In genomic region chr7:42702647-42703046, GRCh38 we compare ENCODE assay signal across 29 cellular contexts.
"Had no signal": no experiment of that assay in that cellular context is flagged by ENCODE, and none has a peak within 500 bp of the region (broad histone marks: within the 10 kb centered on the region; RNA-seq: fewer than 3 reads in every experiment).

No MANE protein-coding gene starts in this region.

- H3K4me3 ChIP-seq: coronary artery, dorsolateral prefrontal cortex, esophagus squamous epithelium, gastroesophageal sphincter had no signal

- H3K36me3 Mint-ChIP-seq: activated naive CD8-positive, alpha-beta T cell had no signal

- H3K27me3 ChIP-seq: brain microvascular endothelial cell, dorsolateral prefrontal cortex, esophagus squamous epithelium, gastroesophageal sphincter had no signal

- H3K27ac Mint-ChIP-seq: activated B cell treated with CpG ODN at 0.5 μM for 24 hours; activated CD8-positive, alpha-beta T cell treated with anti-CD3 and anti-CD28 coated beads for 36 hours; activated naive CD8-positive, alpha-beta T cell; activated T-helper 17 cell treated with anti-CD3 and anti-CD28 coated beads, Interleukin-2, amount 50 U/mL, for 72 hours; dendritic cell treated with granulocyte-macrophage colony-stimulating factor and Interleukin-4, amounts not matched to agents 40 ng/mL and 50 ng/mL, for 4 days; effector memory CD8-positive, alpha-beta T cell had no signal

- H3K9me3 Mint-ChIP-seq: activated B cell treated with CpG ODN at 0.5 μM for 24 hours; activated CD8-positive, alpha-beta T cell treated with anti-CD3 and anti-CD28 coated beads for 36 hours; central memory CD8-positive, alpha-beta T cell; dendritic cell treated with granulocyte-macrophage colony-stimulating factor and Interleukin-4, amounts not matched to agents 40 ng/mL and 50 ng/mL, for 4 days; effector memory CD8-positive, alpha-beta T cell had no signal

- DNase-seq: activated B cell treated with CpG ODN at 0.5 μM for 24 hours; activated CD4-positive, alpha-beta T cell treated with anti-CD3 and anti-CD28 coated beads for 48 hours; activated CD4-positive, alpha-beta T cell treated with anti-CD3 and anti-CD28 coated beads, Interleukin-2, amount 50 U/mL, for 1 hour; activated CD4-positive, alpha-beta T cell treated with anti-CD3 and anti-CD28 coated beads, Interleukin-2, amount 50 U/mL, for 48 hours; activated CD8-positive, alpha-beta memory T cell treated with anti-CD3 and anti-CD28 coated beads for 24 hours; activated CD8-positive, alpha-beta T cell treated with anti-CD3 and anti-CD28 coated beads for 36 hours; activated effector memory CD4-positive, alpha-beta T cell treated with Interleukin-2 at 50 U/mL for 16 hours; activated gamma-delta T cell treated with Interleukin-2 at 50 U/mL for 16 hours; activated naive CD4-positive, alpha-beta T cell treated with anti-CD3 and anti-CD28 coated beads, Interleukin-2, amount 50 U/mL, for 16 hours; activated naive CD4-positive, alpha-beta T cell treated with Interleukin-2 at 50 U/mL for 16 hours; activated T-cell treated with anti-CD3 and anti-CD28 coated beads, Interleukin-2, amount 50 U/mL, for 4 hours; amniotic stem cell; anterior cingulate cortex; brain microvascular endothelial cell; dorsolateral prefrontal cortex; effector memory CD8-positive, alpha-beta T cell; erythroblast; esophagus squamous epithelium; foreskin melanocyte; T-helper 2 cell had no signal

- H3K4me1 Mint-ChIP-seq: activated B cell treated with CpG ODN at 0.5 μM for 24 hours; activated T-helper 17 cell treated with anti-CD3 and anti-CD28 coated beads, Interleukin-2, amount 50 U/mL, for 72 hours; central memory CD8-positive, alpha-beta T cell had no signal

- H3K4me3 Mint-ChIP-seq: activated B cell treated with CpG ODN at 0.5 μM for 24 hours; activated CD8-positive, alpha-beta T cell treated with anti-CD3 and anti-CD28 coated beads for 36 hours; activated naive CD8-positive, alpha-beta T cell; activated T-cell treated with anti-CD3 and anti-CD28 coated beads, Interleukin-2, amount 50 U/mL, for 4 hours; activated T-helper 17 cell treated with anti-CD3 and anti-CD28 coated beads, Interleukin-2, amount 50 U/mL, for 72 hours; central memory CD8-positive, alpha-beta T cell; dendritic cell treated with granulocyte-macrophage colony-stimulating factor and Interleukin-4, amounts not matched to agents 40 ng/mL and 50 ng/mL, for 4 days; effector memory CD8-positive, alpha-beta T cell had no signal

- H3K27me3 Mint-ChIP-seq: activated B cell treated with CpG ODN at 0.5 μM for 24 hours; activated CD8-positive, alpha-beta T cell treated with anti-CD3 and anti-CD28 coated beads for 36 hours; activated T-helper 17 cell treated with anti-CD3 and anti-CD28 coated beads, Interleukin-2, amount 50 U/mL, for 72 hours; central memory CD8-positive, alpha-beta T cell; dendritic cell treated with granulocyte-macrophage colony-stimulating factor and Interleukin-4, amounts not matched to agents 40 ng/mL and 50 ng/mL, for 4 days; effector memory CD8-positive, alpha-beta T cell had no signal

- H3K36me3 ChIP-seq: brain microvascular endothelial cell, esophagus squamous epithelium, gastroesophageal sphincter had no signal

- FAIRE-seq: astrocyte, bronchial epithelial cell, TTC549 had no signal
